8 cellular contexts compared by ENCODE assay signal in the genomic region with DNA sequence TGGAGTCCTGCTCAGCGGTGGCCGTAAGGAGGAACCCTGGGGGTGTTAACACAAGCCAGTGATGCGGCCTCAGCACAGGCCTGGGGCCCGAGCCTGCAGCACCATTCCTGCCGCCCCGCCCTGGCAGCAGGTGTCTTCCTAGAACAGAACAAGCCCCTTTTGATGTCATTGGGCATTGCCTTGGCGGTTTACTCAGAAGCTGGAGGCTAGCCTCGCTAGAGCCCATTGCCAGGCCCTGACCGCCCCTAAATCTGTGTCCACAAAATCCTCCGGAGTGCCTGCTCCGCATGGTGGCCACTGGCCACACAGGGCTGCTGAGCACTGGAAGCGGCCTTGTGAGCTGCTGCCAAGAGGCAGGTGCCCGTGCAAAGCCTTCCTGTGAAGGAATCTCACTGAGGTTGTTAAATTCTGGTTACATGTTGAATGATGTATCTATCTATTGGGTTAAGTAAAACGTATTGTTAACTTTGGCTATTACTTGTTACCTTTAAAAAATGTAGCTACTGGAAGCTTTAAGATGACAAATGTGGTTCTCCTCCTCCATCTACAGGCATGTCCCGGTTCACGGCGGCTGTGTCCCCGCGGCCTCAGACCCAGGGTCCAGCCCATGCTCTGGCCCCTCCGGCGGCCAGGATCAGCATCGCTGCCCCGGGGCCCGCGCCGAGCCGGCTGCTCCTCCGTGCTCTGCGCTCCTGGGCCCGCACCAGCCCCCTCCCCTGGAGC. TPM values are rescaled to one million over a fixed set of nuclear protein-coding genes. Genes with fewer than 3 reads are reported as not detected.
A peak's percentile ranks its signal among the peaks of the same experiment; 100 is the strongest.
DNase-seq lines count a peak whose midpoint lies in the region; ATAC-seq and TF ChIP-seq lines count a peak whose summit lies in the region.

No MANE protein-coding gene starts in this region.

- H3K4me3 ChIP-seq in AG09309 (ENCODE audit: control insufficient read depth, low read depth, low read length) (peak overlapping the region; percentile 53), OCI-LY3 (ENCODE audit: low read length) (peak overlapping the region; percentile 77), duodenal mucosa (ENCODE audit: low read depth in 1 of 2, low read length in 2 of 2) (peak overlapping the region; percentile 52 to 72), mononuclear cell (ENCODE audit: low read length) (peak overlapping the region; percentile 57)

- H3K27ac ChIP-seq in OCI-LY3 (ENCODE audit: low read length): no peak overlapping the region
- peak overlapping the region; percentile 58 for H3K27ac ChIP-seq in duodenal mucosa (ENCODE audit: low read depth, low read length)

- ATAC-seq in GM21515 (IDR thresholded peaks at IDR 0.05; ENCODE audit: unreplicated experiment) (peak; percentile 4), GM18873 (IDR thresholded peaks at IDR 0.05; ENCODE audit: low FRiP score, unreplicated experiment) (no peak)

- no peaks in the 10 kb centered on the region for H4K20me1 ChIP-seq in OCI-LY3 (ENCODE audit: insufficient read depth, low read length)

- H3K36me3 ChIP-seq in OCI-LY3 (replicated peaks; ENCODE audit: low read depth, low read length) (no peaks in the 10 kb centered on the region), duodenal mucosa (ENCODE audit: control insufficient read depth in 1 of 2, insufficient read depth in 2 of 2, low read length in 2 of 2) (no peaks in the 10 kb centered on the region)

- DNase-seq in AG09309 (ENCODE audit: low read depth): no peak
- no peak for DNase-seq in NCI-H1105 (lab: John Stamatoyannopoulos, UW)
- no peak for DNase-seq in H4 (ENCODE audit: low spot score)

- H3K4me2 ChIP-seq in OCI-LY3 (ENCODE audit: low read length): peak overlapping the region; percentile 74

- no peak for TF ChIP-seq CTCF in AG09309 (IDR thresholded peaks at IDR 0.05; ENCODE audit: control insufficient read depth, insufficient read depth, low read depth, low read length, missing control alignments)
- TF ChIP-seq CTCF in OCI-LY3 (IDR thresholded peaks at IDR 0.05; ENCODE audit: low read depth, low read length): no peak

- peaks cover 4% of the 10 kb centered on the region; the same call in 1 of the 2 replicates for H3K4me1 ChIP-seq in OCI-LY3 (ENCODE audit: low read length)
- H3K4me1 ChIP-seq in duodenal mucosa (ENCODE audit: control insufficient read depth in 1 of 2, insufficient read depth in 2 of 2, low read length in 2 of 2): peaks cover 39 to 41% of the 10 kb centered on the region in 2 donors
- peaks cover 48% of the 10 kb centered on the region for H3K4me1 ChIP-seq in mononuclear cell (ENCODE audit: insufficient read depth, low read length)

- peak overlapping the region; percentile 61 for H3K9ac ChIP-seq in OCI-LY3 (ENCODE audit: low read length)
- H3K9ac ChIP-seq in duodenal mucosa (ENCODE audit: low read depth in 1 of 2, low read length in 2 of 2): peak overlapping the region; percentile 47 to 66

- no peak overlapping the region for H2AFZ ChIP-seq in OCI-LY3 (ENCODE audit: low read depth, low read length)

- H3K9me3 ChIP-seq in OCI-LY3 (ENCODE audit: insufficient read depth, low read length): no peaks in the 10 kb centered on the region
- H3K9me3 ChIP-seq in duodenal mucosa (ENCODE audit: control insufficient read depth in 1 of 2, low read length in 2 of 2): no peaks in the 10 kb centered on the region
- no peaks in the 10 kb centered on the region for H3K9me3 ChIP-seq in mononuclear cell (ENCODE audit: low read depth, low read length)

- H3K79me2 ChIP-seq in OCI-LY3 (ENCODE audit: low read length): no peaks in the 10 kb centered on the region

- peaks cover 6% of the 10 kb centered on the region; the same call in 1 of the 2 replicates for H3K27me3 ChIP-seq in OCI-LY3 (ENCODE audit: low read depth, low read length)
- no peaks in the 10 kb centered on the region for H3K27me3 ChIP-seq in duodenal mucosa (ENCODE audit: control insufficient read depth in 1 of 2, insufficient read depth in 2 of 2, low read length in 2 of 2)
- H3K27me3 ChIP-seq in mononuclear cell (ENCODE audit: insufficient read depth, low read length): no peaks in the 10 kb centered on the region

RNA-seq across cellular contexts. Expression of a gene that starts 1.2 kb away (rescaled TPM):
- total RNA-seq in mononuclear cell: 18.6 TPM
- total RNA-seq in H4 (2014; rRNA removed; shearing (Covaris generic)): 15.8 and 21.0 TPM in 2 replicates
